In the genomic region with DNA sequence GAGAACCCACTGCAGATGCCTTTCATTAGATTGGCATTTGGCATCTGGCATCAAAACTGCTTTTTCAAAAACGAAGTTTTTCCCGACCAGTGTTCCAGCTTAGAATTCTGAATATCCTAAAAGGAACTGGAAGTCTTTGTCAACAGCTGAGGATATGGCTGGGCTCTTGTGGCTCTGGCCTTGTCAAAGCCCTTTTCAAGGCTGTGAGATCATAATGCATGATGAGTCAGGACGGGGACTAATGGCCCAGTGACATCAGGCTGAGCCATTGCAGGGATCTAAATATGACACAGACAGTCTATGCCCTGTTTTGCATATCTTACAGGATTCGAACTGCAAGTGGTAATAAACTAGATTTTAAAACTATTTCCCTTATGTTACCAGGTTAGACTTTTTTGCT, we compare ENCODE assay signal across 1 cellular context.
TF ChIP-seq lines count a peak whose summit lies in the region.

No MANE protein-coding gene starts in this region.

TF ChIP-seq in K562, 482 proteins besides CTCF, POLR2A, EP300 and RAD21 (continued from another document):
- no peak for TF ChIP-seq NUFIP1 (IDR thresholded peaks at IDR 0.05; ENCODE audit: partially characterized antibody)
- TF ChIP-seq, protein P1, sequence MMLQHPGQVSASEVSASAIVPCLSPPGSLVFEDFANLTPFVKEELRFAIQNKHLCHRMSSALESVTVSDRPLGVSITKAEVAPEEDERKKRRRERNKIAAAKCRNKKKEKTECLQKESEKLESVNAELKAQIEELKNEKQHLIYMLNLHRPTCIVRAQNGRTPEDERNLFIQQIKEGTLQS (IDR thresholded peaks at IDR 0.05), result peak; percentile 92
- TF ChIP-seq, protein P1 (CRISPR knock-in tag; conservative IDR thresholded peaks at IDR 0.05), result no peak
- peak; percentile 87 for TF ChIP-seq FOSL1 (tag; conservative IDR thresholded peaks at IDR 0.05)
- TF ChIP-seq, protein P2, sequence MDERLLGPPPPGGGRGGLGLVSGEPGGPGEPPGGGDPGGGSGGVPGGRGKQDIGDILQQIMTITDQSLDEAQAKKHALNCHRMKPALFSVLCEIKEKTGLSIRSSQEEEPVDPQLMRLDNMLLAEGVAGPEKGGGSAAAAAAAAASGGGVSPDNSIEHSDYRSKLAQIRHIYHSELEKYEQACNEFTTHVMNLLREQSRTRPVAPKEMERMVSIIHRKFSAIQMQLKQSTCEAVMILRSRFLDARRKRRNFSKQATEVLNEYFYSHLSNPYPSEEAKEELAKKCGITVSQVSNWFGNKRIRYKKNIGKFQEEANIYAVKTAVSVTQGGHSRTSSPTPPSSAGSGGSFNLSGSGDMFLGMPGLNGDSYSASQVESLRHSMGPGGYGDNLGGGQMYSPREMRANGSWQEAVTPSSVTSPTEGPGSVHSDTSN (CRISPR knock-in tag; IDR thresholded peaks at IDR 0.05; ENCODE audit: low read depth), result no peak
- TF ChIP-seq, protein P2 (tag; conservative IDR thresholded peaks at IDR 0.05; ENCODE audit: low read depth), result peak; percentile 54
- TF ChIP-seq MAFG (tag; conservative IDR thresholded peaks at IDR 0.05), result 0 out of 2 replicates have a peak, but pooled peaks have one; percentile 5
